In genomic region chr17:75506888-75507287, GRCh38 we compare ENCODE assay signal across 21 cellular contexts. TPM values are rescaled to one million over a fixed set of nuclear protein-coding genes. Genes with fewer than 3 reads are reported as not detected.
DNase-seq lines count a peak whose midpoint lies in the region; ATAC-seq and TF ChIP-seq lines count a peak whose summit lies in the region.
"Had no signal": no experiment of that assay in that cellular context is flagged by ENCODE, and none has a peak within 500 bp of the region (broad histone marks: within the 10 kb centered on the region; RNA-seq: fewer than 3 reads in every experiment).

No MANE protein-coding gene starts in this region.

- H3K9me3 ChIP-seq in right atrium auricular region = no peaks in the 10 kb centered on the region
- H3K9me3 ChIP-seq: HAP-1, Peyer's patch had no signal

- peaks cover 28% of the 10 kb centered on the region for H3K4me1 Mint-ChIP-seq in neural crest cell
- H3K4me1 Mint-ChIP-seq in naive thymus-derived CD8-positive, alpha-beta T cell = no peaks in the 10 kb centered on the region
- H3K4me1 Mint-ChIP-seq: GM23338 had no signal

- no peaks in the 10 kb centered on the region for H3K27me3 Mint-ChIP-seq in neural crest cell (ENCODE audit: low read depth)
- H3K27me3 Mint-ChIP-seq in naive thymus-derived CD8-positive, alpha-beta T cell = no peaks in the 10 kb centered on the region

- POLR2A ChIA-PET in naive thymus-derived CD8-positive, alpha-beta T cell (lab: Charles Lee) = no interaction called here

- H3K4me3 Mint-ChIP-seq in neural crest cell = peak overlapping the region; percentile 74
- H3K4me3 Mint-ChIP-seq in naive thymus-derived CD8-positive, alpha-beta T cell = no peak overlapping the region
- H3K4me3 Mint-ChIP-seq: GM23338 had no signal

- DNase-seq in Right ventricle myocardium inferior (ENCODE audit: missing footprints) (peak; percentile 45), right atrium auricular region (ENCODE audit: low spot score) (no peak), dorsolateral prefrontal cortex (no peak), neural crest cell (ENCODE audit: low read depth, low spot score) (no peak), NOMO-1 treated with DMSO at 0.1 percent for 48 hours (lab: John Stamatoyannopoulos, UW; ENCODE audit: unreplicated experiment) (no peak), HUDEP-2 (lab: John Stamatoyannopoulos, UW; ENCODE audit: unreplicated experiment in 76 of 76) (no peak), superior temporal gyrus (ENCODE audit: extremely low spot score) (no peak)
- no peak for DNase-seq in naive thymus-derived CD8-positive, alpha-beta T cell
- DNase-seq: DMS53, GDM1, Kasumi-1, NCI-H1694, NCI-H2081, NCI-H2171, NCI-H345, NCI-H524, NCI-H774, Peyer's patch had no signal

- H3K27ac Mint-ChIP-seq in neural crest cell (ENCODE audit: unreplicated experiment) = no peak overlapping the region
- H3K27ac Mint-ChIP-seq in naive thymus-derived CD8-positive, alpha-beta T cell = no peak overlapping the region
- H3K27ac Mint-ChIP-seq: GM23338 had no signal

- peaks cover 3% of the 10 kb centered on the region for H3K36me3 Mint-ChIP-seq in neural crest cell (ENCODE audit: low read depth)
- H3K36me3 Mint-ChIP-seq in naive thymus-derived CD8-positive, alpha-beta T cell = no peaks in the 10 kb centered on the region

- no peaks in the 10 kb centered on the region for H3K9me3 Mint-ChIP-seq in neural crest cell
- no peaks in the 10 kb centered on the region for H3K9me3 Mint-ChIP-seq in naive thymus-derived CD8-positive, alpha-beta T cell
- H3K9me3 Mint-ChIP-seq: GM23338 had no signal

- no peak overlapping the region for H3K4me3 ChIP-seq in right atrium auricular region
- H3K4me3 ChIP-seq in dorsolateral prefrontal cortex = peak overlapping the region in 18 of 59 donors; percentile 1 to 58 (median 34)
- H3K4me3 ChIP-seq: GM23338, HAP-1, Peyer's patch had no signal

- H3K27me3 ChIP-seq in right atrium auricular region = no peaks in the 10 kb centered on the region
- no peaks in the 10 kb centered on the region for H3K27me3 ChIP-seq in dorsolateral prefrontal cortex
- H3K27me3 ChIP-seq: Peyer's patch had no signal

- peaks cover 0 to 45% of the 10 kb centered on the region in 2 donors for H3K4me1 ChIP-seq in right atrium auricular region
- H3K4me1 ChIP-seq: HAP-1 had no signal

- TF ChIP-seq CTCF in right atrium auricular region (IDR thresholded peaks at IDR 0.05) (no peak), dorsolateral prefrontal cortex (IDR thresholded peaks at IDR 0.05 in 54 of 56, conservative IDR thresholded peaks at IDR 0.05 in 2 of 56; ENCODE audit: low read depth in 1 of 56, partially characterized antibody in 56 of 56) (no peak), neural crest cell (conservative IDR thresholded peaks at IDR 0.05) (no peak)

- peaks cover 62% of the 10 kb centered on the region for H3K36me3 ChIP-seq in right atrium auricular region

- intact Hi-C loops in Right ventricle myocardium inferior (cut with DNase I) (no loop called here), dorsolateral prefrontal cortex (cut with DNase I) (no loop called here)

- ATAC-seq in Right ventricle myocardium inferior = no peak
- no peak for ATAC-seq in naive thymus-derived CD8-positive, alpha-beta T cell
- ATAC-seq: GM23338 had no signal

- no peak overlapping the region for H3K27ac ChIP-seq in right atrium auricular region
- peak overlapping the region; percentile 80 to 99 (median 96) for H3K27ac ChIP-seq in dorsolateral prefrontal cortex
- H3K27ac ChIP-seq: 22Rv1, Peyer's patch had no signal

RNA-seq across cellular contexts. Expression of gene CASKIN2, which starts 8.4 kb away (rescaled TPM):
- 39.1 TPM for total RNA-seq in Right ventricle myocardium inferior
- total RNA-seq in right atrium auricular region = 10 to 100 TPM; 18.3 to 28.7 TPM
- 10 to 100 TPM; 23.3 to 80.3 (median 41.6) TPM for total RNA-seq in dorsolateral prefrontal cortex
- 42.3 and 44.5 TPM in 2 replicates for total RNA-seq in neural crest cell
- under 1 TPM; 0.65 to 0.80 TPM for total RNA-seq in naive thymus-derived CD8-positive, alpha-beta T cell
- under 1 TPM; 0.05 to 0.62 (median 0.61) TPM for polyA plus RNA-seq in naive thymus-derived CD8-positive, alpha-beta T cell

RNA-seq across cellular contexts. Expression of gene TSEN54, which starts 9.4 kb away (rescaled TPM):
- total RNA-seq in Right ventricle myocardium inferior (6.1 TPM), right atrium auricular region (10 to 100 TPM in 1 of 2 donors, 1 to 10 TPM in 1; 9.6 to 13.8 TPM), dorsolateral prefrontal cortex (10 to 100 TPM; 14.4 to 45.4 (median 27.2) TPM), neural crest cell (48.1 and 49.0 TPM in 2 replicates)
- total RNA-seq in naive thymus-derived CD8-positive, alpha-beta T cell = 10 to 100 TPM; 53.1 to 54.4 TPM
- polyA plus RNA-seq in naive thymus-derived CD8-positive, alpha-beta T cell = 100 to 1,000 TPM in 2 of 3 donors, 10 to 100 TPM in 1; 98.2 to 121 (median 103) TPM

RNA-seq across cellular contexts. Expression of gene LLGL2, which starts 18.6 kb away (rescaled TPM):
- 4.1 TPM for total RNA-seq in Right ventricle myocardium inferior
- 1 to 10 TPM; 4.1 to 8.5 TPM for total RNA-seq in right atrium auricular region
- 10 to 100 TPM in 65 of 120 experiments, 1 to 10 TPM in 55; 3.2 to 31.5 (median 10.6) TPM for total RNA-seq in dorsolateral prefrontal cortex
- total RNA-seq in neural crest cell = 3.4 and 4.3 TPM in 2 replicates
- 10 to 100 TPM; 30.3 to 30.6 TPM for total RNA-seq in naive thymus-derived CD8-positive, alpha-beta T cell
- 10 to 100 TPM; 13.4 to 21.8 (median 15.0) TPM for polyA plus RNA-seq in naive thymus-derived CD8-positive, alpha-beta T cell

RNA-seq across cellular contexts. Expression of gene TMEM94, which starts 50.5 kb away (rescaled TPM):
- 50.3 TPM for total RNA-seq in Right ventricle myocardium inferior
- total RNA-seq in right atrium auricular region = 10 to 100 TPM; 56.3 to 61.6 TPM
- 100 to 1,000 TPM in 117 of 120 experiments, 10 to 100 TPM in 3; 78.0 to 220 (median 129) TPM for total RNA-seq in dorsolateral prefrontal cortex
- total RNA-seq in neural crest cell = 117 and 131 TPM in 2 replicates
- total RNA-seq in naive thymus-derived CD8-positive, alpha-beta T cell = 100 to 1,000 TPM; 102 to 108 TPM
- polyA plus RNA-seq in naive thymus-derived CD8-positive, alpha-beta T cell = 10 to 100 TPM in 2 of 3 donors, 1 to 10 TPM in 1; 8.4 to 23.5 (median 11.5) TPM

Comparison
In these comparisons a context has a peak if more than half of its experiments do, and no peak if none do; other contexts are left out.
1. H3K27ac ChIP-seq: peak in dorsolateral prefrontal cortex (59 of 59); none in right atrium auricular region (0 of 2).
2. RNA of gene CASKIN2, which starts 8.4 kb away (total RNA-seq): 42.3 to 44.5 TPM in neural crest cell, 23.3 to 80.3 TPM in dorsolateral prefrontal cortex, 39.1 TPM in Right ventricle myocardium inferior (single experiment) and 18.3 to 28.7 TPM in right atrium auricular region; 0.65 to 0.80 TPM in naive thymus-derived CD8-positive, alpha-beta T cell; every median in the first group is over 10 times any median in the second.